In genomic region chr15:20280141-20280932, GRCh38 we compare ENCODE assay signal across 7 cellular contexts.
DNase-seq lines count a peak whose midpoint lies in the region; ATAC-seq, FAIRE-seq and TF ChIP-seq lines count a peak whose summit lies in the region.
"Not testable (repeated sequence)": the region's sequence is repeated elsewhere in the genome, so short reads cannot be mapped to it uniquely, and the experiment has no call there.

No MANE protein-coding gene starts in this region.

- not testable (repeated sequence) for H3K4me1 Mint-ChIP-seq in endodermal cell; stimulated activated effector memory CD8-positive, alpha-beta T cell treated with anti-CD3 and anti-CD28 coated beads, Interleukin-12 subunit alpha, Interleukin-12 subunit beta, amount 100 ng/mL, for 72 hours

- FAIRE-seq in kidney (lab: Jason Lieb, UNC): not testable (repeated sequence)

- not testable (repeated sequence) for H3K36me3 Mint-ChIP-seq in endodermal cell (ENCODE audit: low read depth); stimulated activated effector memory CD8-positive, alpha-beta T cell treated with anti-CD3 and anti-CD28 coated beads, Interleukin-12 subunit alpha, Interleukin-12 subunit beta, amount 100 ng/mL, for 72 hours

- H2AFZ ChIP-seq in osteoblast (ENCODE audit: low read length): not testable (repeated sequence)

- peak; percentile 62 for DNase-seq in activated effector memory CD4-positive, alpha-beta T cell treated with anti-CD3 and anti-CD28 coated beads, Interleukin-2, amount 50 U/mL, for 16 hours
- DNase-seq in endodermal cell: peak; percentile 38
- peak; percentile 72 for DNase-seq in cardiac septum (ENCODE audit: low spot score)
- peak; percentile 76 for DNase-seq in kidney
- peak in 1 of 3 donors; percentile 21 for DNase-seq in mucosa of descending colon
- peak; percentile 27 for DNase-seq in osteoblast (ENCODE audit: insufficient read length, low spot score, missing footprints)
- DNase-seq in stimulated activated effector memory CD8-positive, alpha-beta T cell treated with anti-CD3 and anti-CD28 coated beads, Interleukin-12 subunit alpha, Interleukin-12 subunit beta, amount 100 ng/mL, for 72 hours (ENCODE audit: low spot score in 2 of 2): not testable (repeated sequence)

- TF ChIP-seq CTCF in endodermal cell (conservative IDR thresholded peaks at IDR 0.05); kidney (IDR thresholded peaks at IDR 0.05; ENCODE audit: borderline replicate concordance, extremely low read depth, insufficient read depth); mucosa of descending colon (IDR thresholded peaks at IDR 0.05); osteoblast (IDR thresholded peaks at IDR 0.05; ENCODE audit: extremely low read depth, low read depth, low read length): not testable (repeated sequence)

- H3K9ac ChIP-seq in endodermal cell (ENCODE audit: extremely low read depth, low read length, poor library complexity, severe bottlenecking); kidney (ENCODE audit: low read length in 2 of 2): not testable (repeated sequence)

- not testable (repeated sequence) for H4K20me1 ChIP-seq in osteoblast (ENCODE audit: insufficient read depth, low read length)

- not testable (repeated sequence) for H3K4me2 ChIP-seq in osteoblast (ENCODE audit: insufficient read depth, low read length)

- H3K79me2 ChIP-seq in osteoblast (ENCODE audit: insufficient read depth, low read length): not testable (repeated sequence)

- H3K36me3 ChIP-seq in endodermal cell (ENCODE audit: control insufficient read depth, insufficient read depth, low read length); kidney (ENCODE audit: control insufficient read depth in 1 of 2, insufficient read depth in 2 of 2, low read length in 2 of 2); mucosa of descending colon (ENCODE audit: low read depth); osteoblast (ENCODE audit: insufficient read depth, low read length): not testable (repeated sequence)

- not testable (repeated sequence) for H3K27me3 ChIP-seq in endodermal cell (ENCODE audit: control insufficient read depth, insufficient read depth, low read length, poor library complexity, severe bottlenecking); osteoblast (ENCODE audit: insufficient read depth, low read length)

- H3K27ac ChIP-seq in endodermal cell (ENCODE audit: low read depth, low read length); kidney (ENCODE audit: low read depth in 2 of 2, low read length in 2 of 2); osteoblast (ENCODE audit: low read depth, low read length): not testable (repeated sequence)

- not testable (repeated sequence) for H3K27ac Mint-ChIP-seq in endodermal cell; stimulated activated effector memory CD8-positive, alpha-beta T cell treated with anti-CD3 and anti-CD28 coated beads, Interleukin-12 subunit alpha, Interleukin-12 subunit beta, amount 100 ng/mL, for 72 hours

- H3K4me1 ChIP-seq in endodermal cell (ENCODE audit: control insufficient read depth, insufficient read depth, low read length); kidney (ENCODE audit: control insufficient read depth in 1 of 2, insufficient read depth in 1 of 2, low read depth in 1 of 2, low read length in 2 of 2); mucosa of descending colon (ENCODE audit: low read depth); osteoblast (ENCODE audit: insufficient read depth, low read length): not testable (repeated sequence)

- H3K9me3 ChIP-seq in endodermal cell (ENCODE audit: control insufficient read depth, low read length): peaks cover 91% of the 10 kb centered on the region
- not testable (repeated sequence) for H3K9me3 ChIP-seq in kidney (ENCODE audit: control insufficient read depth in 1 of 2, low read length in 2 of 2)
- peaks cover 84% of the 10 kb centered on the region for H3K9me3 ChIP-seq in mucosa of descending colon
- peaks cover 33% of the 10 kb centered on the region for H3K9me3 ChIP-seq in osteoblast (ENCODE audit: low read depth, low read length)

- peak; percentile 16 for ATAC-seq in mucosa of descending colon
- ATAC-seq in stimulated activated effector memory CD8-positive, alpha-beta T cell treated with anti-CD3 and anti-CD28 coated beads, Interleukin-12 subunit alpha, Interleukin-12 subunit beta, amount 100 ng/mL, for 72 hours: peak; percentile 29

- intact Hi-C loops in cardiac septum (cut with DNase I); kidney (cut with DNase I); mucosa of descending colon (cut with DNase I, micrococcal nuclease): not testable (repeated sequence)

- H3K27me3 Mint-ChIP-seq in endodermal cell (ENCODE audit: insufficient read depth): not testable (repeated sequence)

- 77% methylated on average over 12 to 13 of the region's 13 CpGs for WGBS in endodermal cell (ENCODE audit: insufficient coverage in 1 of 2, insufficient read length in 1 of 2), 2 experiments

- H3K9me3 Mint-ChIP-seq in endodermal cell; stimulated activated effector memory CD8-positive, alpha-beta T cell treated with anti-CD3 and anti-CD28 coated beads, Interleukin-12 subunit alpha, Interleukin-12 subunit beta, amount 100 ng/mL, for 72 hours: not testable (repeated sequence)

- not testable (repeated sequence) for H3K4me3 Mint-ChIP-seq in endodermal cell; stimulated activated effector memory CD8-positive, alpha-beta T cell treated with anti-CD3 and anti-CD28 coated beads, Interleukin-12 subunit alpha, Interleukin-12 subunit beta, amount 100 ng/mL, for 72 hours

- H3K4me3 ChIP-seq in endodermal cell (ENCODE audit: low read length): peak overlapping the region; percentile 21
- H3K4me3 ChIP-seq in kidney (ENCODE audit: low read length in 2 of 2); mucosa of descending colon; osteoblast (ENCODE audit: insufficient read depth, low read length): not testable (repeated sequence)
